ENCODE assay signal across 18 cellular contexts in the genomic region with DNA sequence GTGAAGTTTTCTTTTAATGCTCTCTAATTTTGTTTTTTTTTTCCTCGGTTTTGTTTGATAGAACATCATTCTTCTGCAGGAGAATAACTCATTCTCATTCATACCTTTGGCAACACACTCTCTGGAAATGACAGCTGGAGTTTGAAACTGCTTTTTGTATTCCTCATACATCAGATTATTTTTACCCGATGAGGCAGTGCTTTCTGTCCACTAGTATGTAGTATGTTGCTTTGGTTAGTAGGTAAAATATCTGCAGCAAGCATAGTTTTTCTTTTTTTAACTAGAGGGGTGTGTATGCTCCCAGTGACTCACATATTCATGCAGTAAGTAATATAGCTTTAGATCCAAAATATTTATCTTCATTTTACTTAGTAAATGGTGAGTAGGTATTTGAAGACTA.
"Had no signal": no experiment of that assay in that cellular context is flagged by ENCODE, and none has a peak within 500 bp of the region (broad histone marks: within the 10 kb centered on the region; RNA-seq: fewer than 3 reads in every experiment).

No MANE protein-coding gene starts in this region.

- H3K36me3 Mint-ChIP-seq: memory B cell had no signal

- H3K9me3 ChIP-seq: adrenal gland, gastrocnemius medialis, left lung, sigmoid colon, testis, uterus had no signal

- ATAC-seq: effector memory CD8-positive, alpha-beta T cell; gastrocnemius medialis; left lung had no signal

- H3K27ac ChIP-seq: adrenal gland, epithelial cell of prostate, left lung, SK-N-MC, testis, uterus had no signal

- H3K4me3 Mint-ChIP-seq: effector memory CD8-positive, alpha-beta T cell; memory B cell had no signal

- H3K4me1 Mint-ChIP-seq: memory B cell had no signal

- H3K9me3 Mint-ChIP-seq: activated CD4-positive, alpha-beta memory T cell treated with anti-CD3 and anti-CD28 coated beads for 36 hours; effector memory CD8-positive, alpha-beta T cell; memory B cell; T-helper 1 cell treated with Interleukin-12 subunit alpha and Interleukin-12 subunit beta and Interleukin-4 antibody, amounts not matched to agents 30 μg/mL and 1 μg/mL, for 36 hours had no signal

- DNase-seq: activated CD4-positive, alpha-beta memory T cell treated with anti-CD3 and anti-CD28 coated beads for 36 hours; activated CD8-positive, alpha-beta memory T cell treated with anti-CD3 and anti-CD28 coated beads, Interleukin-2, amount 50 U/mL, for 4 hours; activated effector memory CD4-positive, alpha-beta T cell treated with Interleukin-2 at 50 U/mL for 16 hours; adrenal gland; caudate nucleus; effector memory CD8-positive, alpha-beta T cell; gastrocnemius medialis; left lung; sigmoid colon; stimulated activated CD4-positive, alpha-beta T cell treated with anti-CD3 and anti-CD28 coated beads, Interleukin-12 subunit alpha, Interleukin-12 subunit beta, amount 100 ng/mL, for 4 hours; stimulated activated naive CD4-positive, alpha-beta T cell; testis; uterus had no signal

- H3K4me3 ChIP-seq: adrenal gland, gastrocnemius medialis, left lung, sigmoid colon, SK-N-MC, testis, uterus had no signal

- H3K27ac Mint-ChIP-seq: effector memory CD8-positive, alpha-beta T cell; memory B cell had no signal

- H3K27me3 Mint-ChIP-seq: activated CD4-positive, alpha-beta memory T cell treated with anti-CD3 and anti-CD28 coated beads for 36 hours; effector memory CD8-positive, alpha-beta T cell had no signal

- FAIRE-seq: keratinocyte had no signal
